ENCODE assay signal across 2 cellular contexts in genomic region chr19:57192993-57193392, GRCh38.
TF ChIP-seq lines count a peak whose summit lies in the region.

No MANE protein-coding gene starts in this region.

TF ChIP-seq in IMR-90, 13 proteins besides CTCF, POLR2A, EP300 and RAD21:
- TF ChIP-seq ELK1 (IDR thresholded peaks at IDR 0.05; ENCODE audit: borderline replicate concordance, low read depth, low read length) (no peak), NFE2L2 (IDR thresholded peaks at IDR 0.05; ENCODE audit: low read depth, low read length) (no peak)

TF ChIP-seq in GM12878, 131 proteins besides CTCF, POLR2A, EP300 and RAD21:
- no peak for TF ChIP-seq RELA (IDR thresholded peaks at IDR 0.05; ENCODE audit: borderline replicate concordance, partially characterized antibody)
- TF ChIP-seq MYB (IDR thresholded peaks at IDR 0.05; ENCODE audit: borderline replicate concordance, low read depth, low read length): no peak
- TF ChIP-seq HDGF (IDR thresholded peaks at IDR 0.05): no peak
- TF ChIP-seq ESRRA (IDR thresholded peaks at IDR 0.05; ENCODE audit: low read length): no peak
- no peak for TF ChIP-seq YBX1 (IDR thresholded peaks at IDR 0.05)
- no peak for TF ChIP-seq EGR1 (IDR thresholded peaks at IDR 0.05; ENCODE audit: borderline replicate concordance in 1 of 2, low read depth in 2 of 2, low read length in 2 of 2)
- TF ChIP-seq EZH2 (IDR thresholded peaks at IDR 0.05; ENCODE audit: borderline replicate concordance, control insufficient read depth, low read depth, low read length): no peak
- TF ChIP-seq IRF4 (IDR thresholded peaks at IDR 0.05; ENCODE audit: low read depth, low read length): no peak
- no peak for TF ChIP-seq MTA3 (IDR thresholded peaks at IDR 0.05; ENCODE audit: borderline replicate concordance, low read length)
- no peak for TF ChIP-seq BCLAF1 (IDR thresholded peaks at IDR 0.05)
- no peak for TF ChIP-seq POU2F2 (IDR thresholded peaks at IDR 0.05; ENCODE audit: borderline replicate concordance, low read depth, low read length)
- TF ChIP-seq ZNF384 (IDR thresholded peaks at IDR 0.05; ENCODE audit: borderline replicate concordance, low read depth, low read length): no peak
